In the genomic region with DNA sequence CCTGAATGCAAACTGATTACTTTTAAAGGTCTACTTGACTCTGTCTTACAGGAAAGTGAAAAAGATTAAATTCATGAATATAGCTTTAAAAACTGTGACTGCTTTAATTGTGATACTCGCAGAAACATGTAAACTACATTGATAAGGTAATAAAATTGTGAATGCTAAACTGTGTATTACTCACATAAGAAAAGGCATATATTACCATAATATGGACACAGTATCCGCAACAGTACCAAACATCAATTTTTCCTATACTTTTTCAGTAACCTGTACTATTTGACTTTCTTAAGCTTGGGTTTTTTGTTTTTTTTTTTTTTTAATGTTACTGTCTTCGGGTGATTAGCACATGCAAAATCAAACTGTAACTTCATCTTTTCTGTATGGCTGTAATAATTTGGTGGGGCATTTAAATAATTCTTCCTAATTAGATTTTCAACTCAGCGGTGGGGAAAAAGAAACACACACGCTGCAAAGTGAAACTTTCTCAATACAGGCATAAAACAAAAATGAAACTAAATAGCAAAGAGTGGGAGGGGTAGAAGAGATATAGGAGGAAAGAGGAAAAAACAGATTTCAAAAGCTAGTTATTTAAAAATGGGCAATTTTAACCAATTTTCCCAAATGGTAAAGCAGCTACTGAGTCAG, we compare ENCODE assay signal across 8 cellular contexts. TPM values are rescaled to one million over a fixed set of nuclear protein-coding genes. Genes with fewer than 3 reads are reported as not detected.
A peak's percentile ranks its signal among the peaks of the same experiment; 100 is the strongest.
DNase-seq lines count a peak whose midpoint lies in the region; ATAC-seq, FAIRE-seq and TF ChIP-seq lines count a peak whose summit lies in the region.

No MANE protein-coding gene starts in this region.

- H3K36me3 ChIP-seq in effector memory CD4-positive, alpha-beta T cell (ENCODE audit: control insufficient read depth, insufficient read depth, low read length) = no peaks in the 10 kb centered on the region
- H3K36me3 ChIP-seq in pancreas = no peaks in the 10 kb centered on the region

- peaks cover 12% of the 10 kb centered on the region for H3K4me1 ChIP-seq in effector memory CD4-positive, alpha-beta T cell (ENCODE audit: control insufficient read depth, insufficient read depth, low read length, poor library complexity, severe bottlenecking)
- H3K4me1 ChIP-seq in pancreas = peaks cover 24 to 42% (median 42%) of the 10 kb centered on the region in 3 donors

- peak; percentile 44 for ATAC-seq in GM19395 (IDR thresholded peaks at IDR 0.05; ENCODE audit: unreplicated experiment)
- peak in 3 of 4 donors; percentile 26 to 57 (median 34) for ATAC-seq in pancreas
- ATAC-seq in HG02870 (IDR thresholded peaks at IDR 0.05; ENCODE audit: unreplicated experiment) = no peak

- no peaks in the 10 kb centered on the region for H3K9me3 ChIP-seq in effector memory CD4-positive, alpha-beta T cell (ENCODE audit: control insufficient read depth, low read length)
- no peaks in the 10 kb centered on the region for H3K9me3 ChIP-seq in pancreas

- H3K27me3 ChIP-seq in effector memory CD4-positive, alpha-beta T cell (replicated peaks; ENCODE audit: control insufficient read depth, insufficient read depth, low read length, poor library complexity, severe bottlenecking) = no peaks in the 10 kb centered on the region
- H3K27me3 ChIP-seq in pancreas = no peaks in the 10 kb centered on the region

- peak; percentile 91 for FAIRE-seq in pancreas (lab: Jason Lieb, UNC)

- H3K27ac ChIP-seq in effector memory CD4-positive, alpha-beta T cell (ENCODE audit: insufficient read depth, low read length, poor library complexity, severe bottlenecking) = peak overlapping the region; percentile 74
- H3K27ac ChIP-seq in pancreas = peak overlapping the region in 3 of 4 donors; percentile 3 to 92 (median 90)

- no peak for TF ChIP-seq CTCF in pancreas (IDR thresholded peaks at IDR 0.05)

- intact Hi-C loops in pancreas (cut with DNase I) = no loop called here

- WGBS in pancreas, 2 donors = 4 to 5% methylated on average over 5 of the region's 5 CpGs

- DNase-seq in AG20443 (ENCODE audit: low spot score) = peak; percentile 10
- peak; percentile 34 to 57 for DNase-seq in NOMO-1 (lab: John Stamatoyannopoulos, UW; ENCODE audit: unreplicated experiment in 2 of 2)
- DNase-seq in effector memory CD4-positive, alpha-beta T cell = no peak
- no peak for DNase-seq in pancreas
- no peak for DNase-seq in NCI-H510A treated with DMSO at 0.1 percent for 48 hours (lab: John Stamatoyannopoulos, UW)
- DNase-seq in A172 (ENCODE audit: low spot score) = no peak

- peak overlapping the region; percentile 57 for H3K4me3 ChIP-seq in effector memory CD4-positive, alpha-beta T cell (ENCODE audit: insufficient read depth, low read depth, low read length, poor library complexity, severe bottlenecking)
- peak overlapping the region; percentile 2 to 40 (median 24) for H3K4me3 ChIP-seq in pancreas

RNA-seq across cellular contexts. Expression of gene NT5C3A, which starts 23.2 kb away (rescaled TPM):
- total RNA-seq in pancreas = 10 to 100 TPM; 15.6 to 30.3 (median 24.6) TPM
- polyA plus RNA-seq in pancreas = 10 to 100 TPM; 13.8 to 25.1 TPM
- total RNA-seq in A172 (2014; rRNA removed; shearing (Covaris generic)) = 49.0 and 57.4 TPM in 2 replicates

Comparison
In these comparisons a context has a peak if more than half of its experiments do, and no peak if none do; other contexts are left out.
1. DNase-seq: peak in AG20443 (single experiment) and NOMO-1 (2 of 2); none in effector memory CD4-positive, alpha-beta T cell (0 of 3), pancreas (0 of 6), NCI-H510A treated with DMSO at 0.1 percent for 48 hours (single experiment) and A172 (single experiment).